In the genomic region with DNA sequence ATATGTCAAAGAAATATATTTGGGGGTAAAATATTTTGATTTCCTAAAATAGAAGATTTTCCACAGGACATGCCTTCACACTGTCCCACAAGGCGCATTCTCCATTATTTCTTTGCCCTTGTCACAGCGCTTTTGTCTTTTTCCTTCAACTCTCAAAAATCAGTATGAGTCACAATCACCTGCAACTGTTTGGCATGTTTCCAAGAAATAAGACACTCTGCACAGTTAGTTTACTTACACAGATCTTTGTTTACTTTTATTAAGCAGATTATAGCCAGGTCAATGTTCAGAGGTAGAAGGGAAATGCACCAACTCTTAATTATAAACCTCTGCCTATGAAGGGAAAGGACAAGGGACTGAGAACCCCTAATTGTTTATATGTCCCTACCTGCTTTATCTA, we compare ENCODE assay signal across 1 cellular context.
TF ChIP-seq lines count a peak whose summit lies in the region.

No MANE protein-coding gene starts in this region.

TF ChIP-seq in HepG2, 621 proteins besides CTCF, POLR2A, EP300 and RAD21 (continued from another document and continues in another):
- no peak for TF ChIP-seq ZNF878 (CRISPR knock-in tag; IDR thresholded peaks at IDR 0.05)
- no peak for TF ChIP-seq ZBTB7B (CRISPR knock-in tag; IDR thresholded peaks at IDR 0.05)
- TF ChIP-seq SOX6 (IDR thresholded peaks at IDR 0.05) = no peak
- peak; percentile 90 for TF ChIP-seq SOX6 (CRISPR knock-in tag; IDR thresholded peaks at IDR 0.05)
- TF ChIP-seq ZNF816 (CRISPR knock-in tag; IDR thresholded peaks at IDR 0.05; ENCODE audit: borderline replicate concordance) = peak; percentile 52; the same call in 1 of the 2 replicates
- 0 out of 2 replicates have a peak, but pooled peaks have one; percentile 74 for TF ChIP-seq KLF9 (CRISPR knock-in tag; IDR thresholded peaks at IDR 0.05; ENCODE audit: low read depth)
- no peak for TF ChIP-seq ZNF614 (CRISPR knock-in tag; IDR thresholded peaks at IDR 0.05; ENCODE audit: borderline replicate concordance)
- TF ChIP-seq ZNF337 (CRISPR knock-in tag; IDR thresholded peaks at IDR 0.05; ENCODE audit: borderline replicate concordance, low read depth) = no peak
- no peak for TF ChIP-seq NCOA1 (CRISPR knock-in tag; IDR thresholded peaks at IDR 0.05)
- TF ChIP-seq, protein P1, sequence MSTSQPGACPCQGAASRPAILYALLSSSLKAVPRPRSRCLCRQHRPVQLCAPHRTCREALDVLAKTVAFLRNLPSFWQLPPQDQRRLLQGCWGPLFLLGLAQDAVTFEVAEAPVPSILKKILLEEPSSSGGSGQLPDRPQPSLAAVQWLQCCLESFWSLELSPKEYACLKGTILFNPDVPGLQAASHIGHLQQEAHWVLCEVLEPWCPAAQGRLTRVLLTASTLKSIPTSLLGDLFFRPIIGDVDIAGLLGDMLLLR (CRISPR knock-in tag; IDR thresholded peaks at IDR 0.05) = no peak
- TF ChIP-seq, protein P2, sequence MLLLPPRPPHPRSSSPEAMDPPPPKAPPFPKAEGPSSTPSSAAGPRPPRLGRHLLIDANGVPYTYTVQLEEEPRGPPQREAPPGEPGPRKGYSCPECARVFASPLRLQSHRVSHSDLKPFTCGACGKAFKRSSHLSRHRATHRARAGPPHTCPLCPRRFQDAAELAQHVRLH (CRISPR knock-in tag; IDR thresholded peaks at IDR 0.05; ENCODE audit: borderline replicate concordance, low read depth) = no peak
- peak; percentile 62; the same call in 1 of the 2 replicates for TF ChIP-seq ZNF264 (CRISPR knock-in tag; IDR thresholded peaks at IDR 0.05)
- no peak for TF ChIP-seq ZNF546 (CRISPR knock-in tag; conservative IDR thresholded peaks at IDR 0.05)
- TF ChIP-seq, protein P3, sequence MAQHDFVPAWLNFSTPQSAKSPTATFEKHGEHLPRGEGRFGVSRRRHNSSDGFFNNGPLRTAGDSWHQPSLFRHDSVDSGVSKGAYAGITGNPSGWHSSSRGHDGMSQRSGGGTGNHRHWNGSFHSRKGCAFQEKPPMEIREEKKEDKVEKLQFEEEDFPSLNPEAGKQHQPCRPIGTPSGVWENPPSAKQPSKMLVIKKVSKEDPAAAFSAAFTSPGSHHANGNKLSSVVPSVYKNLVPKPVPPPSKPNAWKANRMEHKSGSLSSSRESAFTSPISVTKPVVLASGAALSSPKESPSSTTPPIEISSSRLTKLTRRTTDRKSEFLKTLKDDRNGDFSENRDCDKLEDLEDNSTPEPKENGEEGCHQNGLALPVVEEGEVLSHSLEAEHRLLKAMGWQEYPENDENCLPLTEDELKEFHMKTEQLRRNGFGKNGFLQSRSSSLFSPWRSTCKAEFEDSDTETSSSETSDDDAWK (CRISPR knock-in tag; IDR thresholded peaks at IDR 0.05) = no peak
- TF ChIP-seq SRSF4 (IDR thresholded peaks at IDR 0.05; ENCODE audit: low read depth, low read length, poor library complexity, severe bottlenecking) = no peak
- peak; percentile 65; the same call in 1 of the 2 replicates for TF ChIP-seq PPARG (CRISPR knock-in tag; conservative IDR thresholded peaks at IDR 0.05)
- no peak for TF ChIP-seq ZNF234 (CRISPR knock-in tag; conservative IDR thresholded peaks at IDR 0.05)
- peak; percentile 72 for TF ChIP-seq HNF4A (CRISPR knock-in tag; IDR thresholded peaks at IDR 0.05)
- TF ChIP-seq, protein P4, sequence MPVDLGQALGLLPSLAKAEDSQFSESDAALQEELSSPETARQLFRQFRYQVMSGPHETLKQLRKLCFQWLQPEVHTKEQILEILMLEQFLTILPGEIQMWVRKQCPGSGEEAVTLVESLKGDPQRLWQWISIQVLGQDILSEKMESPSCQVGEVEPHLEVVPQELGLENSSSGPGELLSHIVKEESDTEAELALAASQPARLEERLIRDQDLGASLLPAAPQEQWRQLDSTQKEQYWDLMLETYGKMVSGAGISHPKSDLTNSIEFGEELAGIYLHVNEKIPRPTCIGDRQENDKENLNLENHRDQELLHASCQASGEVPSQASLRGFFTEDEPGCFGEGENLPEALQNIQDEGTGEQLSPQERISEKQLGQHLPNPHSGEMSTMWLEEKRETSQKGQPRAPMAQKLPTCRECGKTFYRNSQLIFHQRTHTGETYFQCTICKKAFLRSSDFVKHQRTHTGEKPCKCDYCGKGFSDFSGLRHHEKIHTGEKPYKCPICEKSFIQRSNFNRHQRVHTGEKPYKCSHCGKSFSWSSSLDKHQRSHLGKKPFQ (CRISPR knock-in tag; IDR thresholded peaks at IDR 0.05; ENCODE audit: insufficient replicate concordance) = peak; percentile 33
- TF ChIP-seq ZNF724P (CRISPR knock-in tag; IDR thresholded peaks at IDR 0.05; ENCODE audit: borderline replicate concordance) = no peak
- no peak for TF ChIP-seq MEIS2 (CRISPR knock-in tag; IDR thresholded peaks at IDR 0.05)
- TF ChIP-seq, protein P5, sequence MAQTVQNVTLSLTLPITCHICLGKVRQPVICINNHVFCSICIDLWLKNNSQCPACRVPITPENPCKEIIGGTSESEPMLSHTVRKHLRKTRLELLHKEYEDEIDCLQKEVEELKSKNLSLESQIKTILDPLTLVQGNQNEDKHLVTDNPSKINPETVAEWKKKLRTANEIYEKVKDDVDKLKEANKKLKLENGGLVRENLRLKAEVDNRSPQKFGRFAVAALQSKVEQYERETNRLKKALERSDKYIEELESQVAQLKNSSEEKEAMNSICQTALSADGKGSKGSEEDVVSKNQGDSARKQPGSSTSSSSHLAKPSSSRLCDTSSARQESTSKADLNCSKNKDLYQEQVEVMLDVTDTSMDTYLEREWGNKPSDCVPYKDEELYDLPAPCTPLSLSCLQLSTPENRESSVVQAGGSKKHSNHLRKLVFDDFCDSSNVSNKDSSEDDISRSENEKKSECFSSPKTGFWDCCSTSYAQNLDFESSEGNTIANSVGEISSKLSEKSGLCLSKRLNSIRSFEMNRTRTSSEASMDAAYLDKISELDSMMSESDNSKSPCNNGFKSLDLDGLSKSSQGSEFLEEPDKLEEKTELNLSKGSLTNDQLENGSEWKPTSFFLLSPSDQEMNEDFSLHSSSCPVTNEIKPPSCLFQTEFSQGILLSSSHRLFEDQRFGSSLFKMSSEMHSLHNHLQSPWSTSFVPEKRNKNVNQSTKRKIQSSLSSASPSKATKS (CRISPR knock-in tag; IDR thresholded peaks at IDR 0.05) = no peak
- TF ChIP-seq ZNF780A (CRISPR knock-in tag; IDR thresholded peaks at IDR 0.05) = no peak
- TF ChIP-seq, protein P6, sequence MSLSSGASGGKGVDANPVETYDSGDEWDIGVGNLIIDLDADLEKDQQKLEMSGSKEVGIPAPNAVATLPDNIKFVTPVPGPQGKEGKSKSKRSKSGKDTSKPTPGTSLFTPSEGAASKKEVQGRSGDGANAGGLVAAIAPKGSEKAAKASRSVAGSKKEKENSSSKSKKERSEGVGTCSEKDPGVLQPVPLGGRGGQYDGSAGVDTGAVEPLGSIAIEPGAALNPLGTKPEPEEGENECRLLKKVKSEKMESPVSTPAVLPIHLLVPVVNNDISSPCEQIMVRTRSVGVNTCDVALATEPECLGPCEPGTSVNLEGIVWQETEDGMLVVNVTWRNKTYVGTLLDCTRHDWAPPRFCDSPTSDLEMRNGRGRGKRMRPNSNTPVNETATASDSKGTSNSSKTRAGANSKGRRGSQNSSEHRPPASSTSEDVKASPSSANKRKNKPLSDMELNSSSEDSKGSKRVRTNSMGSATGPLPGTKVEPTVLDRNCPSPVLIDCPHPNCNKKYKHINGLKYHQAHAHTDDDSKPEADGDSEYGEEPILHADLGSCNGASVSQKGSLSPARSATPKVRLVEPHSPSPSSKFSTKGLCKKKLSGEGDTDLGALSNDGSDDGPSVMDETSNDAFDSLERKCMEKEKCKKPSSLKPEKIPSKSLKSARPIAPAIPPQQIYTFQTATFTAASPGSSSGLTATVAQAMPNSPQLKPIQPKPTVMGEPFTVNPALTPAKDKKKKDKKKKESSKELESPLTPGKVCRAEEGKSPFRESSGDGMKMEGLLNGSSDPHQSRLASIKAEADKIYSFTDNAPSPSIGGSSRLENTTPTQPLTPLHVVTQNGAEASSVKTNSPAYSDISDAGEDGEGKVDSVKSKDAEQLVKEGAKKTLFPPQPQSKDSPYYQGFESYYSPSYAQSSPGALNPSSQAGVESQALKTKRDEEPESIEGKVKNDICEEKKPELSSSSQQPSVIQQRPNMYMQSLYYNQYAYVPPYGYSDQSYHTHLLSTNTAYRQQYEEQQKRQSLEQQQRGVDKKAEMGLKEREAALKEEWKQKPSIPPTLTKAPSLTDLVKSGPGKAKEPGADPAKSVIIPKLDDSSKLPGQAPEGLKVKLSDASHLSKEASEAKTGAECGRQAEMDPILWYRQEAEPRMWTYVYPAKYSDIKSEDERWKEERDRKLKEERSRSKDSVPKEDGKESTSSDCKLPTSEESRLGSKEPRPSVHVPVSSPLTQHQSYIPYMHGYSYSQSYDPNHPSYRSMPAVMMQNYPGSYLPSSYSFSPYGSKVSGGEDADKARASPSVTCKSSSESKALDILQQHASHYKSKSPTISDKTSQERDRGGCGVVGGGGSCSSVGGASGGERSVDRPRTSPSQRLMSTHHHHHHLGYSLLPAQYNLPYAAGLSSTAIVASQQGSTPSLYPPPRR (CRISPR knock-in tag; IDR thresholded peaks at IDR 0.05; ENCODE audit: borderline replicate concordance) = peak; percentile 40; the same call in 1 of the 2 replicates
- TF ChIP-seq, protein P7, sequence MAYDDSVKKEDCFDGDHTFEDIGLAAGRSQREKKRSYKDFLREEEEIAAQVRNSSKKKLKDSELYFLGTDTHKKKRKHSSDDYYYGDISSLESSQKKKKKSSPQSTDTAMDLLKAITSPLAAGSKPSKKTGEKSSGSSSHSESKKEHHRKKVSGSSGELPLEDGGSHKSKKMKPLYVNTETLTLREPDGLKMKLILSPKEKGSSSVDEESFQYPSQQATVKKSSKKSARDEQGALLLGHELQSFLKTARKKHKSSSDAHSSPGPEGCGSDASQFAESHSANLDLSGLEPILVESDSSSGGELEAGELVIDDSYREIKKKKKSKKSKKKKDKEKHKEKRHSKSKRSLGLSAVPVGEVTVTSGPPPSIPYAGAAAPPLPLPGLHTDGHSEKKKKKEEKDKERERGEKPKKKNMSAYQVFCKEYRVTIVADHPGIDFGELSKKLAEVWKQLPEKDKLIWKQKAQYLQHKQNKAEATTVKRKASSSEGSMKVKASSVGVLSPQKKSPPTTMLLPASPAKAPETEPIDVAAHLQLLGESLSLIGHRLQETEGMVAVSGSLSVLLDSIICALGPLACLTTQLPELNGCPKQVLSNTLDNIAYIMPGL (CRISPR knock-in tag; IDR thresholded peaks at IDR 0.05; ENCODE audit: borderline replicate concordance in 1 of 2, low read depth in 1 of 2) = no peak
- TF ChIP-seq, protein P8, sequence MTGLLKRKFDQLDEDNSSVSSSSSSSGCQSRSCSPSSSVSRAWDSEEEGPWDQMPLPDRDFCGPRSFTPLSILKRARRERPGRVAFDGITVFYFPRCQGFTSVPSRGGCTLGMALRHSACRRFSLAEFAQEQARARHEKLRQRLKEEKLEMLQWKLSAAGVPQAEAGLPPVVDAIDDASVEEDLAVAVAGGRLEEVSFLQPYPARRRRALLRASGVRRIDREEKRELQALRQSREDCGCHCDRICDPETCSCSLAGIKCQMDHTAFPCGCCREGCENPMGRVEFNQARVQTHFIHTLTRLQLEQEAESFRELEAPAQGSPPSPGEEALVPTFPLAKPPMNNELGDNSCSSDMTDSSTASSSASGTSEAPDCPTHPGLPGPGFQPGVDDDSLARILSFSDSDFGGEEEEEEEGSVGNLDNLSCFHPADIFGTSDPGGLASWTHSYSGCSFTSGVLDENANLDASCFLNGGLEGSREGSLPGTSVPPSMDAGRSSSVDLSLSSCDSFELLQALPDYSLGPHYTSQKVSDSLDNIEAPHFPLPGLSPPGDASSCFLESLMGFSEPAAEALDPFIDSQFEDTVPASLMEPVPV (CRISPR knock-in tag; IDR thresholded peaks at IDR 0.05) = no peak
- no peak for TF ChIP-seq AHR (CRISPR knock-in tag; IDR thresholded peaks at IDR 0.05)
- no peak for TF ChIP-seq PHF8 (CRISPR knock-in tag; IDR thresholded peaks at IDR 0.05)
- peak; percentile 66 for TF ChIP-seq PHF21A (CRISPR knock-in tag; IDR thresholded peaks at IDR 0.05)
- TF ChIP-seq RBFOX2 (IDR thresholded peaks at IDR 0.05; ENCODE audit: low read depth, low read length) = no peak; the same call in 1 of the 2 replicates
- no peak for TF ChIP-seq ZNF558 (CRISPR knock-in tag; IDR thresholded peaks at IDR 0.05; ENCODE audit: borderline replicate concordance)
- TF ChIP-seq TOPORS (CRISPR knock-in tag; IDR thresholded peaks at IDR 0.05) = no peak
- no peak for TF ChIP-seq TSC22D2 (CRISPR knock-in tag; IDR thresholded peaks at IDR 0.05; ENCODE audit: borderline replicate concordance)
- TF ChIP-seq ZNF232 (CRISPR knock-in tag; IDR thresholded peaks at IDR 0.05; ENCODE audit: borderline replicate concordance) = no peak
- TF ChIP-seq ZNF777 (CRISPR knock-in tag; IDR thresholded peaks at IDR 0.05) = no peak
- TF ChIP-seq TCF7L2 (IDR thresholded peaks at IDR 0.05; ENCODE audit: low read depth, low read length) = no peak
- no peak for TF ChIP-seq GTF3A (CRISPR knock-in tag; conservative IDR thresholded peaks at IDR 0.05)
- peak; percentile 62 for TF ChIP-seq NR2F6 (IDR thresholded peaks at IDR 0.05)
- no peak for TF ChIP-seq NR2F6 (CRISPR knock-in tag; IDR thresholded peaks at IDR 0.05)
- TF ChIP-seq SMAD1 (CRISPR knock-in tag; IDR thresholded peaks at IDR 0.05; ENCODE audit: borderline replicate concordance, low read depth) = no peak
- TF ChIP-seq, protein P9, sequence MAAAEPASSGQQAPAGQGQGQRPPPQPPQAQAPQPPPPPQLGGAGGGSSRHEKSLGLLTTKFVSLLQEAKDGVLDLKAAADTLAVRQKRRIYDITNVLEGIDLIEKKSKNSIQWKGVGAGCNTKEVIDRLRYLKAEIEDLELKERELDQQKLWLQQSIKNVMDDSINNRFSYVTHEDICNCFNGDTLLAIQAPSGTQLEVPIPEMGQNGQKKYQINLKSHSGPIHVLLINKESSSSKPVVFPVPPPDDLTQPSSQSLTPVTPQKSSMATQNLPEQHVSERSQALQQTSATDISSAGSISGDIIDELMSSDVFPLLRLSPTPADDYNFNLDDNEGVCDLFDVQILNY (CRISPR knock-in tag; conservative IDR thresholded peaks at IDR 0.05) = no peak
- TF ChIP-seq ZNF326 (CRISPR knock-in tag; IDR thresholded peaks at IDR 0.05; ENCODE audit: borderline replicate concordance) = no peak
- TF ChIP-seq SNAPC2 (CRISPR knock-in tag; IDR thresholded peaks at IDR 0.05) = no peak
- TF ChIP-seq, protein P10, sequence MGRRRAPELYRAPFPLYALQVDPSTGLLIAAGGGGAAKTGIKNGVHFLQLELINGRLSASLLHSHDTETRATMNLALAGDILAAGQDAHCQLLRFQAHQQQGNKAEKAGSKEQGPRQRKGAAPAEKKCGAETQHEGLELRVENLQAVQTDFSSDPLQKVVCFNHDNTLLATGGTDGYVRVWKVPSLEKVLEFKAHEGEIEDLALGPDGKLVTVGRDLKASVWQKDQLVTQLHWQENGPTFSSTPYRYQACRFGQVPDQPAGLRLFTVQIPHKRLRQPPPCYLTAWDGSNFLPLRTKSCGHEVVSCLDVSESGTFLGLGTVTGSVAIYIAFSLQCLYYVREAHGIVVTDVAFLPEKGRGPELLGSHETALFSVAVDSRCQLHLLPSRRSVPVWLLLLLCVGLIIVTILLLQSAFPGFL (CRISPR knock-in tag; IDR thresholded peaks at IDR 0.05) = no peak
- TF ChIP-seq ATF1 (CRISPR knock-in tag; IDR thresholded peaks at IDR 0.05) = 0 out of 2 replicates have a peak, but pooled peaks have one; percentile 12
- no peak for TF ChIP-seq SP5 (CRISPR knock-in tag; IDR thresholded peaks at IDR 0.05; ENCODE audit: borderline replicate concordance, low read depth)
- no peak; the same call in 1 of the 2 replicates for TF ChIP-seq GATA4 (IDR thresholded peaks at IDR 0.05; ENCODE audit: borderline replicate concordance, low read depth)
- TF ChIP-seq U2AF1 (optimal IDR thresholded peaks at IDR 0.05; ENCODE audit: low read depth, low read length) = no peak
- TF ChIP-seq ZNF367 (CRISPR knock-in tag; IDR thresholded peaks at IDR 0.05; ENCODE audit: borderline replicate concordance) = no peak
- no peak for TF ChIP-seq ZNF577 (CRISPR knock-in tag; IDR thresholded peaks at IDR 0.05; ENCODE audit: borderline replicate concordance, low read depth)
- no peak for TF ChIP-seq EHMT2 (IDR thresholded peaks at IDR 0.05; ENCODE audit: borderline replicate concordance, low read depth, low read length)
- TF ChIP-seq ZNF720 (CRISPR knock-in tag; IDR thresholded peaks at IDR 0.05) = no peak
